Comparison of ENCODE assay signal across 9 cellular contexts in genomic region chr14:32509632-32510187, GRCh38.
DNase-seq lines count a peak whose midpoint lies in the region; ATAC-seq and TF ChIP-seq lines count a peak whose summit lies in the region.
"Had no signal": no experiment of that assay in that cellular context is flagged by ENCODE, and none has a peak within 500 bp of the region (broad histone marks: within the 10 kb centered on the region; RNA-seq: fewer than 3 reads in every experiment).

No MANE protein-coding gene starts in this region.

- H3K4me1 Mint-ChIP-seq in activated T-cell treated with anti-CD3 and anti-CD28 coated beads, Interleukin-2, amount 50 U/mL, for 72 hours (ENCODE audit: low read depth), result no peaks in the 10 kb centered on the region
- no peaks in the 10 kb centered on the region for H3K4me1 Mint-ChIP-seq in activated T-cell treated with anti-CD3 and anti-CD28 coated beads, Interleukin-2, amount 50 U/mL, for 4 hours (ENCODE audit: low read depth)
- H3K4me1 Mint-ChIP-seq in activated naive CD4-positive, alpha-beta T cell treated with anti-CD3 and anti-CD28 coated beads, Interleukin-2, amount 10 ng/mL, durations not matched to agents 7 days and 5 days, result no peaks in the 10 kb centered on the region
- H3K4me1 Mint-ChIP-seq in WTC11, result peaks cover 5% of the 10 kb centered on the region; the same call in 1 of the 2 replicates
- H3K4me1 Mint-ChIP-seq: CD4-positive, alpha-beta memory T cell had no signal

- no peak for DNase-seq in activated T-cell treated with anti-CD3 and anti-CD28 coated beads, Interleukin-2, amount 50 U/mL, for 72 hours
- DNase-seq in activated T-cell treated with anti-CD3 and anti-CD28 coated beads, Interleukin-2, amount 50 U/mL, for 4 hours, result no peak
- DNase-seq in esophagus muscularis mucosa (ENCODE audit: extremely low spot score), result no peak
- no peak for DNase-seq in HAP-1 (ENCODE audit: low spot score in 2 of 2)
- no peak for DNase-seq in DMS 273 treated with DMSO at 0.1 percent for 48 hours (lab: John Stamatoyannopoulos, UW)
- no peak for DNase-seq in activated naive CD4-positive, alpha-beta T cell treated with anti-CD3 and anti-CD28 coated beads, Interleukin-2, amount 10 ng/mL, durations not matched to agents 7 days and 5 days
- no peak for DNase-seq in WTC11 (ENCODE audit: low spot score)
- DNase-seq: CD4-positive, alpha-beta memory T cell had no signal

- TF ChIP-seq POLR2A in esophagus muscularis mucosa (IDR thresholded peaks at IDR 0.05; ENCODE audit: low read depth), result no peak

- intact Hi-C loops in esophagus muscularis mucosa (cut with DNase I), result no loop called here

- no peaks in the 10 kb centered on the region for H3K36me3 Mint-ChIP-seq in activated T-cell treated with anti-CD3 and anti-CD28 coated beads, Interleukin-2, amount 50 U/mL, for 72 hours (ENCODE audit: insufficient read depth in 2 of 2)
- no peaks in the 10 kb centered on the region for H3K36me3 Mint-ChIP-seq in activated T-cell treated with anti-CD3 and anti-CD28 coated beads, Interleukin-2, amount 50 U/mL, for 4 hours (ENCODE audit: insufficient read depth)
- no peaks in the 10 kb centered on the region for H3K36me3 Mint-ChIP-seq in activated naive CD4-positive, alpha-beta T cell treated with anti-CD3 and anti-CD28 coated beads, Interleukin-2, amount 10 ng/mL, durations not matched to agents 7 days and 5 days
- H3K36me3 Mint-ChIP-seq in WTC11, result no peaks in the 10 kb centered on the region
- H3K36me3 Mint-ChIP-seq: CD4-positive, alpha-beta memory T cell had no signal

- H3K27me3 ChIP-seq in esophagus muscularis mucosa, result no peaks in the 10 kb centered on the region
- no peaks in the 10 kb centered on the region for H3K27me3 ChIP-seq in mucosa of rectum (ENCODE audit: control insufficient read depth in 2 of 2, insufficient read depth in 2 of 2, low read length in 2 of 2)
- no peaks in the 10 kb centered on the region for H3K27me3 ChIP-seq in HAP-1 (ENCODE audit: low read depth)

- H3K9me3 ChIP-seq in esophagus muscularis mucosa (no peaks in the 10 kb centered on the region), mucosa of rectum (ENCODE audit: control insufficient read depth in 2 of 2, low read length in 2 of 2) (no peaks in the 10 kb centered on the region), HAP-1 (no peaks in the 10 kb centered on the region)

- H3K4me3 ChIP-seq in esophagus muscularis mucosa (peak overlapping the region in 3 of 4 donors; percentile 33 to 44 (median 41)), mucosa of rectum (ENCODE audit: low read length in 2 of 2) (no peak overlapping the region), HAP-1 (no peak overlapping the region)

- POLR2A ChIA-PET in WTC11 (lab: Charles Lee), result no interaction called here

- H3K9me3 Mint-ChIP-seq in activated T-cell treated with anti-CD3 and anti-CD28 coated beads, Interleukin-2, amount 50 U/mL, for 72 hours, result no peaks in the 10 kb centered on the region
- H3K9me3 Mint-ChIP-seq in activated T-cell treated with anti-CD3 and anti-CD28 coated beads, Interleukin-2, amount 50 U/mL, for 4 hours, result no peaks in the 10 kb centered on the region
- no peaks in the 10 kb centered on the region for H3K9me3 Mint-ChIP-seq in activated naive CD4-positive, alpha-beta T cell treated with anti-CD3 and anti-CD28 coated beads, Interleukin-2, amount 10 ng/mL, durations not matched to agents 7 days and 5 days
- H3K9me3 Mint-ChIP-seq in WTC11, result no peaks in the 10 kb centered on the region

- H3K9ac ChIP-seq in mucosa of rectum (ENCODE audit: low read depth in 1 of 2, low read length in 2 of 2), result no peak overlapping the region

- no peak overlapping the region for H3K4me3 Mint-ChIP-seq in activated T-cell treated with anti-CD3 and anti-CD28 coated beads, Interleukin-2, amount 50 U/mL, for 72 hours
- H3K4me3 Mint-ChIP-seq in activated T-cell treated with anti-CD3 and anti-CD28 coated beads, Interleukin-2, amount 50 U/mL, for 4 hours, result no peak overlapping the region
- H3K4me3 Mint-ChIP-seq in activated naive CD4-positive, alpha-beta T cell treated with anti-CD3 and anti-CD28 coated beads, Interleukin-2, amount 10 ng/mL, durations not matched to agents 7 days and 5 days, result no peak overlapping the region
- H3K4me3 Mint-ChIP-seq in WTC11, result no peak overlapping the region
- H3K4me3 Mint-ChIP-seq: CD4-positive, alpha-beta memory T cell had no signal

- no peak for TF ChIP-seq CTCF in esophagus muscularis mucosa (IDR thresholded peaks at IDR 0.05)
- no peak for TF ChIP-seq CTCF in WTC11 (IDR thresholded peaks at IDR 0.05)

- ATAC-seq in activated T-cell treated with anti-CD3 and anti-CD28 coated beads, Interleukin-2, amount 50 U/mL, for 72 hours (replicated peaks in 1 of 2), result no peak
- ATAC-seq in activated T-cell treated with anti-CD3 and anti-CD28 coated beads, Interleukin-2, amount 50 U/mL, for 4 hours, result no peak
- no peak for ATAC-seq in WTC11

- CTCF ChIA-PET in activated naive CD4-positive, alpha-beta T cell treated with anti-CD3 and anti-CD28 coated beads, Interleukin-2, amount 10 ng/mL, durations not matched to agents 7 days and 5 days (lab: Charles Lee), result no interaction called here
- CTCF ChIA-PET in WTC11 (lab: Charles Lee), result interaction anchor here (1.4 kb wide), 1 partner anchor 50 kb away, joined by 5 read pairs; no protein-coding TSS in a partner anchor

- H3K4me1 ChIP-seq in esophagus muscularis mucosa (peaks cover 15 to 57% (median 54%) of the 10 kb centered on the region in 4 donors), mucosa of rectum (ENCODE audit: control insufficient read depth in 2 of 2, insufficient read depth in 2 of 2, low read length in 2 of 2) (no peaks in the 10 kb centered on the region), HAP-1 (no peaks in the 10 kb centered on the region)

- H3K27me3 Mint-ChIP-seq in activated T-cell treated with anti-CD3 and anti-CD28 coated beads, Interleukin-2, amount 50 U/mL, for 72 hours (ENCODE audit: low read depth), result no peaks in the 10 kb centered on the region
- H3K27me3 Mint-ChIP-seq in activated T-cell treated with anti-CD3 and anti-CD28 coated beads, Interleukin-2, amount 50 U/mL, for 4 hours (ENCODE audit: low read depth), result no peaks in the 10 kb centered on the region
- no peaks in the 10 kb centered on the region for H3K27me3 Mint-ChIP-seq in activated naive CD4-positive, alpha-beta T cell treated with anti-CD3 and anti-CD28 coated beads, Interleukin-2, amount 10 ng/mL, durations not matched to agents 7 days and 5 days
- no peaks in the 10 kb centered on the region for H3K27me3 Mint-ChIP-seq in WTC11 (ENCODE audit: low read depth)

- 23% methylated on average over 10 of the region's 10 CpGs for WGBS in esophagus muscularis mucosa

- in situ Hi-C loops in HAP-1 (cut with MboI; ENCODE audit: low sequenced_read_pairs), result no loop called here

- TF ChIP-seq EP300 in esophagus muscularis mucosa (IDR thresholded peaks at IDR 0.05), result peak; percentile 97

- peak overlapping the region; percentile 39 for H3K27ac Mint-ChIP-seq in activated T-cell treated with anti-CD3 and anti-CD28 coated beads, Interleukin-2, amount 50 U/mL, for 72 hours
- no peak overlapping the region for H3K27ac Mint-ChIP-seq in activated naive CD4-positive, alpha-beta T cell treated with anti-CD3 and anti-CD28 coated beads, Interleukin-2, amount 10 ng/mL, durations not matched to agents 7 days and 5 days
- no peak overlapping the region for H3K27ac Mint-ChIP-seq in WTC11
- H3K27ac Mint-ChIP-seq: CD4-positive, alpha-beta memory T cell had no signal

- H3K36me3 ChIP-seq in esophagus muscularis mucosa (no peaks in the 10 kb centered on the region), mucosa of rectum (ENCODE audit: control insufficient read depth in 2 of 2, insufficient read depth in 2 of 2, low read length in 2 of 2) (no peaks in the 10 kb centered on the region), HAP-1 (replicated peaks) (no peaks in the 10 kb centered on the region)

- peak overlapping the region; percentile 83 to 87 (median 86) for H3K27ac ChIP-seq in esophagus muscularis mucosa (replicated peaks in 1 of 4)
- peak overlapping the region; percentile 3 to 40 for H3K27ac ChIP-seq in mucosa of rectum (ENCODE audit: low read depth in 2 of 2, low read length in 2 of 2)

TF ChIP-seq in WTC11, 78 proteins besides CTCF, POLR2A, EP300 and RAD21 (continues in another document):
- TF ChIP-seq MLX (CRISPR knock-in tag; IDR thresholded peaks at IDR 0.05) (no peak), ZNF425 (CRISPR knock-in tag; conservative IDR thresholded peaks at IDR 0.05) (no peak), HMGA2 (CRISPR knock-in tag; IDR thresholded peaks at IDR 0.05) (no peak), SMAD3 (CRISPR knock-in tag; IDR thresholded peaks at IDR 0.05; ENCODE audit: borderline replicate concordance) (no peak)

Comparison
In these comparisons a context has a peak if more than half of its experiments do, and no peak if none do; other contexts are left out.
1. H3K4me3 ChIP-seq: peak in esophagus muscularis mucosa (3 of 4); none in mucosa of rectum (0 of 2) and HAP-1 (single experiment).